In the genomic region with DNA sequence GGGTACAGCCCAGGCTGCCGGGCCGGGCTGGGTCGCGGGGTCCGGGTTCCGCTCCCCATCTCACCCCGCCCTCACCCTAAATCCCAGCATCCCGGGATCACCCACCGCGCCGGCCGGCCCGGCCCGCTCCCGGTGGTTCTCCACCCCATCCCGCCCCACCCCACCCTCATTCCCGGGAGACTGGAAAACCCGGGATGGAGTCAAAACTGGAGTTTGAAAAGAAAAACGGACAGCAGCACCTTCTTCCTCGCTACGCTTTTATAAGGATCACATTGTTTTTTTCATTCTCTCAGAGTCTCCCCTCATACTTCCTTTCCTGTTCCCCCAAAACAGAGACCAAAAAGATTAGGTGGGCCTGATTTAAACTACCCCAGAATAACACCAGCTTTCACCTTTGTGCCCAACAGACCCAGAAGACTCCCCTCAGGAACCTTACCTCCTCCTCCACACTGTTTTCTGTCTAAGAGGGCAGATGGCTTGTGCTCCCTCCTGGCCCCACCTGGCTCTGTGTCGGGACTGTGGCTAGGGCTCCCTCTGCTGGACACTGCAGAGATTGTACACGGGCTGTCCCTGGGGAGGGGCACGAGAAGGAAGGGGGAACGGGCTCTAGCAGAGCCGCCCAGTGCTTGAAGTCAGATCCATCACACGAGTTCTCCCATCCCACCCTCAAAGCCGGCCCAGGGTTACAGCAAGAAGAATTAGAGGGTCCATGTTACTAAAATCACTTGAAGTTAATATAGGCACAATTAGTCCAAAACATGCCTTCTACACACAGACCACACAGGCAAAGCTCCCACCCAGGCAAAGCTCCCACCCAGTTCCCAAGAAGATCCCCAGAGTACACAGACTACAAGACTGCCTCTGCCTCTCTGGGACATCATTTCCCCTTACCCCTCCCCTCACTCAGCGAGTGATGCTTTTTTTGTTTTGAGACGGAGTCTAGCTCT, we compare ENCODE assay signal across 8 cellular contexts.
DNase-seq lines count a peak whose midpoint lies in the region; ATAC-seq and TF ChIP-seq lines count a peak whose summit lies in the region.

No MANE protein-coding gene starts in this region.

- H3K4me3 ChIP-seq in retinal pigment epithelial cell (ENCODE audit: low read length): peak overlapping the region; percentile 55

- peak; percentile 90 for DNase-seq in SIG-M5 treated with dmso at 0.1 percent for 504 hours (lab: John Stamatoyannopoulos, UW; ENCODE audit: unreplicated experiment)
- no peak for DNase-seq in SIG-M5 (lab: John Stamatoyannopoulos, UW)
- DNase-seq in NCI-H1694 (lab: John Stamatoyannopoulos, UW): peak; percentile 74
- peak; percentile 64 to 87 (median 81) for DNase-seq in T-helper 2 cell
- DNase-seq in astrocyte of the hippocampus (ENCODE audit: low read depth, low spot score): peak; percentile 95
- DNase-seq in hippocampal formation (lab: John Stamatoyannopoulos, UW): peak; percentile 50 to 64
- peak; percentile 46 for DNase-seq in retinal pigment epithelial cell (ENCODE audit: low read depth)

- TF ChIP-seq CTCF in retinal pigment epithelial cell (conservative IDR thresholded peaks at IDR 0.05; ENCODE audit: low read depth, low read length): peak; percentile 99

- peak; percentile 74 for ATAC-seq in HG02885 (IDR thresholded peaks at IDR 0.05; ENCODE audit: poor library complexity, unreplicated experiment)
